In the genomic region with DNA sequence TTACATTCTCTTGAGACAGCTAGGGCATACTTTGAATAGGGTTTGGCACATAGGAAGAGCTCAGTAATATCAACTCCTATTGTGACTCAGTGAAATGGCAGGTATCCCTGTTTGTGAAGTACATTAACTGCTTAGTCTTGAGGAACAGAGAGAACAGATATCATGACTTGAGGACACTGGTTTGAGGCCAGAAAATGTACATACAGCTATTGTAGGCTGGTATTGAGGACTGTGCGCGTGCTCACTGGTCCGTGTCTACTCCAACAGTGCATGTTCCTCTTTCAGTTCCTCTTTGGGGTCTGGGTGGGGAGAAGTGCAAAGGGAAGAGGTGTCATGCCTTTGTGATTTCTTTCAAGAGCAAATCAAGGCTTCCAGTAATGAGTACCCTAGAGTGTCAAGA, we compare ENCODE assay signal across 8 cellular contexts. TPM values are rescaled to one million over a fixed set of nuclear protein-coding genes. Genes with fewer than 3 reads are reported as not detected.
DNase-seq lines count a peak whose midpoint lies in the region; ATAC-seq and TF ChIP-seq lines count a peak whose summit lies in the region.

No MANE protein-coding gene starts in this region.

- no peak overlapping the region for H3K27ac Mint-ChIP-seq in natural killer cell
- no peak overlapping the region for H3K27ac Mint-ChIP-seq in natural killer cell treated with Interleukin-12 subunit alpha and Interleukin-12 subunit beta and Interleukin-15 and Interleukin-18, amount 100 ng/mL, for 72 hours

- H3K4me1 Mint-ChIP-seq in natural killer cell, result no peaks in the 10 kb centered on the region
- H3K4me1 Mint-ChIP-seq in natural killer cell treated with Interleukin-12 subunit alpha and Interleukin-12 subunit beta and Interleukin-15 and Interleukin-18, amount 100 ng/mL, for 72 hours (ENCODE audit: low read depth in 2 of 2), result no peaks in the 10 kb centered on the region

- peak in 1 of 2 donors; percentile 81 for TF ChIP-seq EP300 in tibial nerve (IDR thresholded peaks at IDR 0.05)

- ATAC-seq in natural killer cell, result peak in 2 of 3 donors; percentile 24 to 41
- ATAC-seq in natural killer cell treated with Interleukin-12 subunit alpha and Interleukin-12 subunit beta and Interleukin-15 and Interleukin-18, amount 100 ng/mL, for 72 hours, result no peak
- ATAC-seq in HG03342 (IDR thresholded peaks at IDR 0.05; ENCODE audit: unreplicated experiment), result peak; percentile 92

- no peak overlapping the region for H3K4me3 ChIP-seq in duodenal mucosa (ENCODE audit: low read depth in 1 of 2, low read length in 2 of 2)
- H3K4me3 ChIP-seq in tibial nerve, result no peak overlapping the region

- no peaks in the 10 kb centered on the region for H3K27me3 ChIP-seq in duodenal mucosa (ENCODE audit: control insufficient read depth in 1 of 2, insufficient read depth in 2 of 2, low read length in 2 of 2)
- no peaks in the 10 kb centered on the region for H3K27me3 ChIP-seq in tibial nerve

- H3K9me3 Mint-ChIP-seq in natural killer cell, result peaks cover 2% of the 10 kb centered on the region in 2 donors
- H3K9me3 Mint-ChIP-seq in natural killer cell treated with Interleukin-12 subunit alpha and Interleukin-12 subunit beta and Interleukin-15 and Interleukin-18, amount 100 ng/mL, for 72 hours, result peaks cover 3% of the 10 kb centered on the region

- intact Hi-C loops in natural killer cell (cut with micrococcal nuclease), result no loop called here

- peaks cover 0 to 3% of the 10 kb centered on the region in 2 donors for H3K27me3 Mint-ChIP-seq in natural killer cell (ENCODE audit: low read depth in 2 of 2)
- peaks cover 0 to 1% of the 10 kb centered on the region in 2 donors for H3K27me3 Mint-ChIP-seq in natural killer cell treated with Interleukin-12 subunit alpha and Interleukin-12 subunit beta and Interleukin-15 and Interleukin-18, amount 100 ng/mL, for 72 hours

- WGBS in tibial nerve, 2 donors, result 85 to 92% methylated on average over 3 of the region's 3 CpGs

- H3K9me3 ChIP-seq in duodenal mucosa (ENCODE audit: control insufficient read depth in 1 of 2, low read length in 2 of 2) (no peaks in the 10 kb centered on the region), tibial nerve (peaks cover 0 to 12% (median 0%) of the 10 kb centered on the region in 4 donors)

- H3K4me1 ChIP-seq in duodenal mucosa (ENCODE audit: control insufficient read depth in 1 of 2, insufficient read depth in 2 of 2, low read length in 2 of 2) (no peaks in the 10 kb centered on the region), tibial nerve (no peaks in the 10 kb centered on the region)

- H3K36me3 ChIP-seq in duodenal mucosa (ENCODE audit: control insufficient read depth in 1 of 2, insufficient read depth in 2 of 2, low read length in 2 of 2) (no peaks in the 10 kb centered on the region), tibial nerve (no peaks in the 10 kb centered on the region)

- H3K27ac ChIP-seq in duodenal mucosa (ENCODE audit: low read depth, low read length) (peak overlapping the region; percentile 8), tibial nerve (peak overlapping the region in 3 of 4 donors; percentile 19 to 63 (median 43))

- no peak for TF ChIP-seq CTCF in natural killer cell (IDR thresholded peaks at IDR 0.05)
- no peak for TF ChIP-seq CTCF in tibial nerve (IDR thresholded peaks at IDR 0.05)

- H3K36me3 Mint-ChIP-seq in natural killer cell, result no peaks in the 10 kb centered on the region
- H3K36me3 Mint-ChIP-seq in natural killer cell treated with Interleukin-12 subunit alpha and Interleukin-12 subunit beta and Interleukin-15 and Interleukin-18, amount 100 ng/mL, for 72 hours, result no peaks in the 10 kb centered on the region

- H3K4me3 Mint-ChIP-seq in natural killer cell, result no peak overlapping the region
- H3K4me3 Mint-ChIP-seq in natural killer cell treated with Interleukin-12 subunit alpha and Interleukin-12 subunit beta and Interleukin-15 and Interleukin-18, amount 100 ng/mL, for 72 hours, result no peak overlapping the region

- DNase-seq in natural killer cell (no peak), tibial nerve (ENCODE audit: low spot score in 2 of 2) (peak in 1 of 2 donors; percentile 28), AG08395 (ENCODE audit: low spot score) (no peak), NK-92 (lab: John Stamatoyannopoulos, UW; ENCODE audit: unreplicated experiment) (no peak), NCI-H2196 (lab: John Stamatoyannopoulos, UW; ENCODE audit: unreplicated experiment) (no peak)
- DNase-seq in natural killer cell treated with Interleukin-12 subunit alpha and Interleukin-12 subunit beta and Interleukin-15 and Interleukin-18, amount 100 ng/mL, for 72 hours (ENCODE audit: low spot score), result no peak

- H3K9ac ChIP-seq in duodenal mucosa (ENCODE audit: low read depth in 1 of 2, low read length in 2 of 2), result no peak overlapping the region

- no peak for TF ChIP-seq POLR2A in tibial nerve (IDR thresholded peaks at IDR 0.05)

RNA-seq across cellular contexts. Expression of gene TBC1D9, which starts 34.6 kb away (rescaled TPM):
- total RNA-seq in natural killer cell (1 to 10 TPM; 1.3 to 3.3 (median 2.0) TPM), tibial nerve (10 to 100 TPM; 18.4 to 23.7 (median 19.6) TPM)
- under 1 TPM; 0.05 to 0.33 TPM for total RNA-seq in natural killer cell treated with Interleukin-12 subunit alpha and Interleukin-12 subunit beta and Interleukin-15 and Interleukin-18, amount 100 ng/mL, for 72 hours

Comparison
In these comparisons a context has a peak if more than half of its experiments do, and no peak if none do; other contexts are left out.
1. ATAC-seq: peak in natural killer cell (2 of 3) and HG03342 (single experiment); none in natural killer cell treated with Interleukin-12 subunit alpha and Interleukin-12 subunit beta and Interleukin-15 and Interleukin-18, amount 100 ng/mL, for 72 hours (0 of 2).
2. RNA of gene TBC1D9, which starts 34.6 kb away (total RNA-seq): 18.4 to 23.7 TPM in tibial nerve; 1.3 to 3.3 TPM in natural killer cell and 0.05 to 0.33 TPM in natural killer cell treated with Interleukin-12 subunit alpha and Interleukin-12 subunit beta and Interleukin-15 and Interleukin-18, amount 100 ng/mL, for 72 hours; every median in the first group is over 4 times any median in the second.